ENCODE assay signal across 26 cellular contexts in the genomic region with DNA sequence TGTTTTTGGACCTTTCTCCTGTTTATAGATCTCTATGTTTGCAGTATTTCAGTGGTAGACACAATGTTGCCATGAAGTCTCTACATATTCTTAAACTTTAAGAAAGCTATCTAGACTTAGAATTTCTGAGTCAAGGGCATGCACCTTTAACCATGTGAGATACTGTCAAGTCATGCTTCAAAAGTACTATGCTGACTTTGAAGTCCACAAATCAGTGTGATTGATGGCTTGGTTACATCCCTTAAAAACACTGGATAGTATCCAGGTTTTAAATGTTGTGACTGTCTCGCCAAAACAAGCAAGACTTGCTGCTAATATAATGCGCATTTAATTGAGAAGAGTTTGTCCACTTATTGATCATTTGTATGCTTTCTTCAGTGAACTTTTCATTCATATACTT. TPM values are rescaled to one million over a fixed set of nuclear protein-coding genes. Genes with fewer than 3 reads are reported as not detected.
DNase-seq lines count a peak whose midpoint lies in the region; ATAC-seq, FAIRE-seq and TF ChIP-seq lines count a peak whose summit lies in the region.
"Had no signal": no experiment of that assay in that cellular context is flagged by ENCODE, and none has a peak within 500 bp of the region (broad histone marks: within the 10 kb centered on the region; RNA-seq: fewer than 3 reads in every experiment).

No MANE protein-coding gene starts in this region.

- intact Hi-C loops in HepG2 (cut with micrococcal nuclease; ENCODE audit: unreplicated experiment): no loop called here
- intact Hi-C loops in right lobe of liver (cut with DNase I): no loop called here
- intact Hi-C loops in K562 (cut with micrococcal nuclease): no loop called here

- ATAC-seq in HepG2 (no peak), right lobe of liver (no peak), K562 (no peak)
- ATAC-seq: GM12878 had no signal

- H3K36me3 Mint-ChIP-seq in nephron progenitor cell (ENCODE audit: low read depth): peaks cover 7% of the 10 kb centered on the region
- H3K36me3 Mint-ChIP-seq: CD14-positive monocyte; CD4-positive, alpha-beta memory T cell; CD4-positive, CD25-positive, alpha-beta regulatory T cell; CD8-positive, alpha-beta memory T cell had no signal

- in situ Hi-C loops in HepG2 (cut with HindIII; ENCODE audit: extremely low pct_ligation_motif_present, low pct_unique_long_range_greater_than_20kb) (no loop called here), K562 (cut with MboI) (no loop called here)

- H3K9me3 ChIP-seq in HepG2 (ENCODE audit: low read length) (no peaks in the 10 kb centered on the region), right lobe of liver (no peaks in the 10 kb centered on the region), K562 (replicated peaks; ENCODE audit: control insufficient read depth, insufficient read depth, low read depth, low read length) (no peaks in the 10 kb centered on the region)
- H3K9me3 ChIP-seq: BE2C, BLaER1 had no signal

- CTCF ChIA-PET in HepG2 (lab: Yijun Ruan, JAX; ENCODE audit: low intra/inter-chr PET ratio, low total read pairs): no interaction called here
- CTCF ChIA-PET in K562 (lab: Yijun Ruan, JAX; ENCODE audit: low intra/inter-chr PET ratio): no interaction called here

- H3K79me2 ChIP-seq in HepG2 (ENCODE audit: insufficient read depth, low read length): no peaks in the 10 kb centered on the region
- no peaks in the 10 kb centered on the region for H3K79me2 ChIP-seq in K562 (ENCODE audit: control insufficient read depth, insufficient read depth, low read length)

- H3K27ac ChIP-seq in HepG2 (ENCODE audit: extremely low read length, insufficient read depth, low read length) (no peak overlapping the region), right lobe of liver (no peak overlapping the region), K562 (ENCODE audit: extremely low read depth, low read depth, low read length) (no peak overlapping the region)
- H3K27ac ChIP-seq: 22Rv1, BLaER1 had no signal

- H3K4me3 ChIP-seq in HepG2 (replicated peaks in 1 of 3; ENCODE audit: insufficient read depth in 1 of 3, low read depth in 2 of 3, low read length in 3 of 3): no peak overlapping the region
- H3K4me3 ChIP-seq in right lobe of liver: no peak overlapping the region
- H3K4me3 ChIP-seq in K562: no peak overlapping the region
- H3K4me3 ChIP-seq: BLaER1, GM12878 had no signal

- H3K4me2 ChIP-seq in HepG2 (ENCODE audit: low read depth, low read length): no peak overlapping the region
- H3K4me2 ChIP-seq in K562 (ENCODE audit: insufficient read depth, low read length): no peak overlapping the region
- H3K4me2 ChIP-seq: BLaER1 had no signal

- TF ChIP-seq EP300 in HepG2 (IDR thresholded peaks at IDR 0.05; ENCODE audit: low read depth in 2 of 2, low read length in 2 of 2) (no peak), HepG2 (CRISPR knock-in tag; IDR thresholded peaks at IDR 0.05; ENCODE audit: borderline replicate concordance) (no peak), K562 (IDR thresholded peaks at IDR 0.05; ENCODE audit: low read length) (no peak)

- TF ChIP-seq CTCF in HepG2 (CRISPR knock-in tag; IDR thresholded peaks at IDR 0.05) (no peak), right lobe of liver (IDR thresholded peaks at IDR 0.05) (no peak), K562 (IDR thresholded peaks at IDR 0.05 in 2 of 3, conservative IDR thresholded peaks at IDR 0.05 in 1 of 3; ENCODE audit: insufficient read depth in 2 of 3, low read depth in 1 of 3, low read length in 3 of 3) (no peak), nephron progenitor cell (IDR thresholded peaks at IDR 0.05) (no peak)

- FAIRE-seq in HepG2 (lab: Jason Lieb, UNC): no peak
- no peak for FAIRE-seq in K562 (lab: Jason Lieb, UNC)
- FAIRE-seq: GM12878, GM12892, GM18507 had no signal

- no peak overlapping the region for H3K9ac ChIP-seq in HepG2 (ENCODE audit: insufficient read depth, low read depth, low read length)
- no peak overlapping the region for H3K9ac ChIP-seq in K562 (ENCODE audit: insufficient read depth in 1 of 2, low read depth in 2 of 2, low read length in 2 of 2)
- H3K9ac ChIP-seq: BLaER1 had no signal

- POLR2A ChIA-PET in HepG2 (lab: Yijun Ruan, JAX) (no interaction called here), K562 (lab: Yijun Ruan, JAX) (no interaction called here)

- TF ChIP-seq POLR2A in HepG2 (IDR thresholded peaks at IDR 0.05; ENCODE audit: insufficient read depth in 1 of 2, low read depth in 2 of 2, low read length in 2 of 2): no peak
- no peak for TF ChIP-seq POLR2A in right lobe of liver (IDR thresholded peaks at IDR 0.05)
- TF ChIP-seq POLR2A in K562 (conservative IDR thresholded peaks at IDR 0.05): no peak

- H3K36me3 ChIP-seq in HepG2 (replicated peaks in 1 of 2; ENCODE audit: control insufficient read depth in 1 of 2, insufficient read depth in 2 of 2, low read length in 2 of 2) (no peaks in the 10 kb centered on the region), right lobe of liver (no peaks in the 10 kb centered on the region), K562 (ENCODE audit: control insufficient read depth, insufficient read depth, low read length) (no peaks in the 10 kb centered on the region)
- H3K36me3 ChIP-seq: BE2C, BLaER1 had no signal

- H3K9me1 ChIP-seq in K562 (ENCODE audit: control insufficient read depth, insufficient read depth, low read length): no peaks in the 10 kb centered on the region

- no peaks in the 10 kb centered on the region for H3K27me3 ChIP-seq in HepG2 (ENCODE audit: control insufficient read depth in 1 of 2, insufficient read depth in 2 of 2, low read length in 2 of 2)
- H3K27me3 ChIP-seq in right lobe of liver: no peaks in the 10 kb centered on the region
- H3K27me3 ChIP-seq in K562 (ENCODE audit: control insufficient read depth in 2 of 2, insufficient read depth in 2 of 2, low read length in 2 of 2): peaks cover 0 to 4% of the 10 kb centered on the region in 2 experiments; a peak in 1 of 5 replicates
- H3K27me3 ChIP-seq: BLaER1 had no signal

- H4K20me1 ChIP-seq in HepG2 (ENCODE audit: insufficient read depth, low read length): no peaks in the 10 kb centered on the region
- H4K20me1 ChIP-seq in K562 (replicated peaks; ENCODE audit: control insufficient read depth, insufficient read depth, low read length): peaks cover 4% of the 10 kb centered on the region; the same call in 1 of the 2 replicates
- H4K20me1 ChIP-seq: BLaER1 had no signal

- H2AFZ ChIP-seq in HepG2 (ENCODE audit: low read length) (no peak overlapping the region), K562 (ENCODE audit: low read depth, low read length) (no peak overlapping the region)

- no peaks in the 10 kb centered on the region for H3K4me1 ChIP-seq in HepG2 (ENCODE audit: insufficient read depth, low read length)
- no peaks in the 10 kb centered on the region for H3K4me1 ChIP-seq in right lobe of liver
- H3K4me1 ChIP-seq in K562 (replicated peaks in 1 of 2; ENCODE audit: control insufficient read depth in 2 of 2, insufficient read depth in 2 of 2, low read length in 2 of 2): no peaks in the 10 kb centered on the region
- H3K4me1 ChIP-seq: BE2C, BLaER1 had no signal

- H3K9me3 Mint-ChIP-seq in nephron progenitor cell: no peaks in the 10 kb centered on the region
- H3K9me3 Mint-ChIP-seq: CD14-positive monocyte; CD4-positive, alpha-beta memory T cell; CD8-positive, alpha-beta memory T cell had no signal

- peaks cover 10% of the 10 kb centered on the region for H3K4me1 Mint-ChIP-seq in nephron progenitor cell
- H3K4me1 Mint-ChIP-seq: CD14-positive monocyte; CD4-positive, alpha-beta memory T cell; CD8-positive, alpha-beta memory T cell had no signal

- no peak overlapping the region for H3K4me3 Mint-ChIP-seq in nephron progenitor cell
- H3K4me3 Mint-ChIP-seq: CD14-positive monocyte; CD4-positive, alpha-beta memory T cell; CD4-positive, CD25-positive, alpha-beta regulatory T cell; CD8-positive, alpha-beta memory T cell had no signal

- DNase-seq in HepG2 (ENCODE audit: low spot score) (no peak), right lobe of liver (no peak), K562 (ENCODE audit: extremely low read depth in 1 of 4, low spot score in 3 of 4) (no peak), NCI-H82 (lab: John Stamatoyannopoulos, UW) (no peak), nephron progenitor cell (no peak)
- DNase-seq: ACHN; BE2C; C1 segment of cervical spinal cord; CD4-positive, alpha-beta memory T cell; CD4-positive, CD25-positive, alpha-beta regulatory T cell; CD8-positive, alpha-beta memory T cell; COR-L47; DMS 273 treated with DMSO at 0.1 percent for 48 hours; DMS153; DMS53; DMS79; DND-41; EL; GDM1 had no signal

- 36% methylated on average over 2 of the region's 2 CpGs for WGBS in HepG2 (ENCODE audit: low lambda C conversion rate)
- WGBS in right lobe of liver (ENCODE audit: insufficient coverage, low coverage, low lambda C conversion rate, missing lambda C conversion rate): 79% methylated on average over 2 of the region's 2 CpGs
- WGBS in K562 (ENCODE audit: insufficient coverage, low coverage, missing lambda C conversion rate): 6% methylated on average over 2 of the region's 2 CpGs

- TF ChIP-seq RAD21 in HepG2 (CRISPR knock-in tag; IDR thresholded peaks at IDR 0.05) (no peak), K562 (CRISPR knock-in tag; conservative IDR thresholded peaks at IDR 0.05 in 1 of 2, IDR thresholded peaks at IDR 0.05 in 1 of 2) (no peak)

- peaks cover under 1% of the 10 kb centered on the region for H3K27me3 Mint-ChIP-seq in nephron progenitor cell (ENCODE audit: low read depth, poor library complexity)

- no peak overlapping the region for H3K27ac Mint-ChIP-seq in nephron progenitor cell
- H3K27ac Mint-ChIP-seq: CD14-positive monocyte; CD4-positive, alpha-beta memory T cell; CD4-positive, CD25-positive, alpha-beta regulatory T cell; CD8-positive, alpha-beta memory T cell had no signal

- no TSS peak for BruUV-seq in HepG2 (replicated peaks; lab: Mats Ljungman, UMichigan)
- BruUV-seq in K562 (replicated peaks; lab: Mats Ljungman, UMichigan): no TSS peak

RNA-seq across cellular contexts. Expression of a gene that starts 30.5 kb away (rescaled TPM):
- total RNA-seq in HepG2 (2016; rRNA removed; fragmentation: Illumina TruSeq; extraction: Trizol) (4.8 and 5.3 TPM in 2 replicates), right lobe of liver (1 to 10 TPM in 3 of 6 experiments, under 1 TPM in 3; 0.55 to 2.8 (median 1.3) TPM), K562 (2014; rRNA removed) (0.12 and 0.27 TPM in 2 replicates), K562 (2014; rRNA removed; fragmentation: Illumina TruSeq; extraction: Trizol) (0.22 and 0.29 TPM in 2 replicates), K562 (2015; rRNA removed; fragmentation: Illumina TruSeq; extraction: Trizol) (0.22 and 0.23 TPM in 2 replicates), K562 (2021) (0.24 and 0.34 TPM in 2 replicates)
- total RNA-seq in HepG2 (2016; cell fraction: cytosol; rRNA removed; fragmentation: Illumina TruSeq; extraction: Trizol; ENCODE audit: low read depth): 0.88 and 1.0 TPM in 2 replicates
- total RNA-seq in HepG2 (2016; cell fraction: insoluble cytoplasmic fraction; rRNA removed; fragmentation: Illumina TruSeq; extraction: Trizol): 4.7 and 5.1 TPM in 2 replicates
- total RNA-seq in HepG2 (2016; cell fraction: membrane; rRNA removed; fragmentation: Illumina TruSeq; extraction: Trizol): 1.7 and 2.4 TPM in 2 replicates
- 11.4 and 12.3 TPM in 2 replicates for total RNA-seq in HepG2 (2016; cell fraction: nucleus; rRNA removed; fragmentation: Illumina TruSeq; extraction: Trizol)
- polyA plus RNA-seq in HepG2 (2011; rRNA removed) (6.9 and 7.8 TPM in 2 replicates), K562 (2011; rRNA removed) (0.05 and 0.06 TPM in 2 replicates), K562 (2014; fragmentation: Illumina TruSeq; extraction: Trizol) (0.21 TPM in 2 replicates), K562 (2014; fragmentation: Nextera tagmentation; extraction: Ambion mirVana) (under 1 TPM in 1 of 2 experiments, not detected in 1; 0.08 TPM), K562 (2014; rRNA removed) (0.19 and 0.21 TPM in 2 replicates)
- 1.3 and 1.9 TPM in 2 replicates for polyA plus RNA-seq in HepG2 (2011; cell fraction: cytosol; rRNA removed)
- polyA plus RNA-seq in HepG2 (2011; cell fraction: nucleus; rRNA removed): 15.7 and 19.6 TPM in 2 replicates
- polyA plus RNA-seq in HepG2 (2012): 3.0 and 4.6 TPM in 2 replicates
- polyA plus RNA-seq in HepG2 (2016; cell fraction: cytosol; fragmentation: Illumina TruSeq; extraction: Trizol; ENCODE audit: low read depth): 0.20 and 0.32 TPM in 2 replicates
- 4.3 and 4.8 TPM in 2 replicates for polyA plus RNA-seq in HepG2 (2016; cell fraction: insoluble cytoplasmic fraction; fragmentation: Illumina TruSeq; extraction: Trizol; ENCODE audit: low read depth)
- polyA plus RNA-seq in HepG2 (2016; cell fraction: membrane; fragmentation: Illumina TruSeq; extraction: Trizol; ENCODE audit: low read depth): 0.69 and 0.77 TPM in 2 replicates
- polyA plus RNA-seq in HepG2 (2016; cell fraction: nucleus; fragmentation: Illumina TruSeq; extraction: Trizol; ENCODE audit: insufficient read depth, low read depth): 31.6 and 32.6 TPM in 2 replicates
- polyA minus RNA-seq in HepG2 (2011; rRNA and poly(A)+ RNA removed; ENCODE audit: low replicate concordance): 2.8 TPM in 1 of 2 replicates, not detected in the other
- polyA minus RNA-seq in HepG2 (2011; cell fraction: cytosol; rRNA and poly(A)+ RNA removed): 1.7 and 1.8 TPM in 2 replicates
- polyA minus RNA-seq in HepG2 (2011; cell fraction: nucleus; rRNA and poly(A)+ RNA removed): 22.5 and 32.0 TPM in 2 replicates
- 0.46 and 1.1 TPM in 2 replicates for total RNA-seq in K562 (2011; cell fraction: chromatin; rRNA removed; ENCODE audit: low replicate concordance)
- 0.50 and 0.53 TPM in 2 replicates for total RNA-seq in K562 (2011; cell fraction: nucleolus; rRNA removed)
- 0.31 and 0.51 TPM in 2 replicates for total RNA-seq in K562 (2011; cell fraction: nucleoplasm; rRNA removed)
- 0.01 TPM in 1 of 2 replicates, not detected in the other for polyA plus RNA-seq in K562 (2011; cell fraction: cytosol; rRNA removed)
- polyA plus RNA-seq in K562 (2011; cell fraction: nucleus; rRNA removed): 0.13 and 0.23 TPM in 2 replicates
- 0.14 and 0.98 TPM in 2 replicates for polyA plus RNA-seq in K562 (2012)
- polyA minus RNA-seq in K562 (2011; rRNA and poly(A)+ RNA removed): 0.04 and 0.09 TPM in 2 replicates
- polyA minus RNA-seq in K562 (2011; cell fraction: cytosol; rRNA and poly(A)+ RNA removed): not detected in 2 replicates
- polyA minus RNA-seq in K562 (2011; cell fraction: nucleus; rRNA and poly(A)+ RNA removed): 0.11 TPM in 1 of 2 replicates, not detected in the other
- total RNA-seq: G401 had no signal
- polyA plus RNA-seq: CD14-positive monocyte; CD4-positive, alpha-beta memory T cell; CD8-positive, alpha-beta memory T cell had no signal
